In the genomic region with DNA sequence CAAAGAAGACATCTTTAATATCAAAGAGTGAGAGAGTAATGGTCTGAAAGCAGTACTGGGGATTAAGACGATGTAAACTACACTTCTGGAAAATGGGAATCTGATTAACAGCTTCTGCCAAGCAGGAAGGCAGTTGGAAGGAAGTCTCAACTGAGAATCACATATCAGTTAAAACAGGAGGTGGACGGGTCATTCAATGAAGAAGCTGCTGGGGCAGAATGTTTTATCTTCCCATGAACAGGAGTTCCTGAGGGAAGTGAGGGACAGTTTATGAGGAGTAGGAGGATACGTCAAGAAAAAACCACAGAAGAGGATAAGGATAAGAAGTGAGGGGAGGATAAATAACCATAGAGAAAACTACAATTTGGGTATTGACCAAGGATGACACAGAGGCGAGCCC, we compare ENCODE assay signal across 1 cellular context.
TF ChIP-seq lines count a peak whose summit lies in the region.

No MANE protein-coding gene starts in this region.

TF ChIP-seq in K562, 482 proteins besides CTCF, POLR2A, EP300 and RAD21 (continued from another document and continues in another):
- TF ChIP-seq, protein P1, sequence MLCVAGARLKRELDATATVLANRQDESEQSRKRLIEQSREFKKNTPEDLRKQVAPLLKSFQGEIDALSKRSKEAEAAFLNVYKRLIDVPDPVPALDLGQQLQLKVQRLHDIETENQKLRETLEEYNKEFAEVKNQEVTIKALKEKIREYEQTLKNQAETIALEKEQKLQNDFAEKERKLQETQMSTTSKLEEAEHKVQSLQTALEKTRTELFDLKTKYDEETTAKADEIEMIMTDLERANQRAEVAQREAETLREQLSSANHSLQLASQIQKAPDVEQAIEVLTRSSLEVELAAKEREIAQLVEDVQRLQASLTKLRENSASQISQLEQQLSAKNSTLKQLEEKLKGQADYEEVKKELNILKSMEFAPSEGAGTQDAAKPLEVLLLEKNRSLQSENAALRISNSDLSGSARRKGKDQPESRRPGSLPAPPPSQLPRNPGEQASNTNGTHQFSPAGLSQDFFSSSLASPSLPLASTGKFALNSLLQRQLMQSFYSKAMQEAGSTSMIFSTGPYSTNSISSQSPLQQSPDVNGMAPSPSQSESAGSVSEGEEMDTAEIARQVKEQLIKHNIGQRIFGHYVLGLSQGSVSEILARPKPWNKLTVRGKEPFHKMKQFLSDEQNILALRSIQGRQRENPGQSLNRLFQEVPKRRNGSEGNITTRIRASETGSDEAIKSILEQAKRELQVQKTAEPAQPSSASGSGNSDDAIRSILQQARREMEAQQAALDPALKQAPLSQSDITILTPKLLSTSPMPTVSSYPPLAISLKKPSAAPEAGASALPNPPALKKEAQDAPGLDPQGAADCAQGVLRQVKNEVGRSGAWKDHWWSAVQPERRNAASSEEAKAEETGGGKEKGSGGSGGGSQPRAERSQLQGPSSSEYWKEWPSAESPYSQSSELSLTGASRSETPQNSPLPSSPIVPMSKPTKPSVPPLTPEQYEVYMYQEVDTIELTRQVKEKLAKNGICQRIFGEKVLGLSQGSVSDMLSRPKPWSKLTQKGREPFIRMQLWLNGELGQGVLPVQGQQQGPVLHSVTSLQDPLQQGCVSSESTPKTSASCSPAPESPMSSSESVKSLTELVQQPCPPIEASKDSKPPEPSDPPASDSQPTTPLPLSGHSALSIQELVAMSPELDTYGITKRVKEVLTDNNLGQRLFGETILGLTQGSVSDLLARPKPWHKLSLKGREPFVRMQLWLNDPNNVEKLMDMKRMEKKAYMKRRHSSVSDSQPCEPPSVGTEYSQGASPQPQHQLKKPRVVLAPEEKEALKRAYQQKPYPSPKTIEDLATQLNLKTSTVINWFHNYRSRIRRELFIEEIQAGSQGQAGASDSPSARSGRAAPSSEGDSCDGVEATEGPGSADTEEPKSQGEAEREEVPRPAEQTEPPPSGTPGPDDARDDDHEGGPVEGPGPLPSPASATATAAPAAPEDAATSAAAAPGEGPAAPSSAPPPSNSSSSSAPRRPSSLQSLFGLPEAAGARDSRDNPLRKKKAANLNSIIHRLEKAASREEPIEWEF (CRISPR knock-in tag; IDR thresholded peaks at IDR 0.05): no peak
- TF ChIP-seq TAF7 (tag; IDR thresholded peaks at IDR 0.05) (no peak), KLF16 (IDR thresholded peaks at IDR 0.05) (peak; percentile 93), ZNF696 (CRISPR knock-in tag; conservative IDR thresholded peaks at IDR 0.05) (no peak), DMBX1 (CRISPR knock-in tag; IDR thresholded peaks at IDR 0.05; ENCODE audit: borderline replicate concordance) (peak; percentile 51; the same call in 1 of the 2 replicates), E2F3 (CRISPR knock-in tag; IDR thresholded peaks at IDR 0.05) (no peak), CBFB (CRISPR knock-in tag; IDR thresholded peaks at IDR 0.05) (no peak), SMAD3 (CRISPR knock-in tag; conservative IDR thresholded peaks at IDR 0.05) (peak; percentile 39; the same call in 1 of the 2 replicates), SRSF9 (IDR thresholded peaks at IDR 0.05; ENCODE audit: borderline replicate concordance, low read depth, low read length) (no peak), TCFL5 (CRISPR knock-in tag; conservative IDR thresholded peaks at IDR 0.05) (no peak), BCOR (IDR thresholded peaks at IDR 0.05) (peak; percentile 59; the same call in 1 of the 2 replicates), BMI1 (IDR thresholded peaks at IDR 0.05; ENCODE audit: low read length) (no peak), HOMEZ (CRISPR knock-in tag; IDR thresholded peaks at IDR 0.05) (no peak), ZNF586 (CRISPR knock-in tag; conservative IDR thresholded peaks at IDR 0.05) (no peak), MLLT1 (IDR thresholded peaks at IDR 0.05) (peak in 1 of 2 experiments; percentile 87; a peak in 2 of 4 replicates), ZC3H11A (IDR thresholded peaks at IDR 0.05; ENCODE audit: low read depth, low read length) (no peak), GTF2F1 (IDR thresholded peaks at IDR 0.05; ENCODE audit: low read depth, low read length) (no peak), ZKSCAN8 (CRISPR knock-in tag; IDR thresholded peaks at IDR 0.05) (no peak), ZHX1 (conservative IDR thresholded peaks at IDR 0.05; ENCODE audit: low read length) (no peak), NCOA6 (IDR thresholded peaks at IDR 0.05) (peak; percentile 55; the same call in 1 of the 2 replicates), ELF2 (CRISPR knock-in tag; IDR thresholded peaks at IDR 0.05) (no peak), NR2C1 (IDR thresholded peaks at IDR 0.05) (no peak), NR2C1 (tag; IDR thresholded peaks at IDR 0.05) (peak; percentile 39; the same call in 1 of the 2 replicates), SOX6 (IDR thresholded peaks at IDR 0.05) (peak; percentile 86), HNRNPK (IDR thresholded peaks at IDR 0.05; ENCODE audit: low read depth, low read length, poor library complexity, severe bottlenecking) (no peak), ZNF592 (IDR thresholded peaks at IDR 0.05) (peak; percentile 40), TARDBP (IDR thresholded peaks at IDR 0.05) (no peak), SIN3A (IDR thresholded peaks at IDR 0.05; ENCODE audit: borderline replicate concordance in 2 of 2, control insufficient read depth in 1 of 2, low read depth in 2 of 2, low read length in 2 of 2) (no peak), MEIS2 (IDR thresholded peaks at IDR 0.05; ENCODE audit: partially characterized antibody) (peak; percentile 73), GATA2 (CRISPR knock-in tag; IDR thresholded peaks at IDR 0.05) (peak; percentile 89), FIP1L1 (IDR thresholded peaks at IDR 0.05; ENCODE audit: low read depth, low read length, poor library complexity, severe bottlenecking) (no peak), CHD2 (IDR thresholded peaks at IDR 0.05; ENCODE audit: low read depth, low read length) (no peak), ZNF668 (CRISPR knock-in tag; IDR thresholded peaks at IDR 0.05) (no peak), SIRT6 (IDR thresholded peaks at IDR 0.05; ENCODE audit: low read depth, low read length) (no peak), GMEB1 (CRISPR knock-in tag; IDR thresholded peaks at IDR 0.05) (no peak)
- TF ChIP-seq, protein P2, sequence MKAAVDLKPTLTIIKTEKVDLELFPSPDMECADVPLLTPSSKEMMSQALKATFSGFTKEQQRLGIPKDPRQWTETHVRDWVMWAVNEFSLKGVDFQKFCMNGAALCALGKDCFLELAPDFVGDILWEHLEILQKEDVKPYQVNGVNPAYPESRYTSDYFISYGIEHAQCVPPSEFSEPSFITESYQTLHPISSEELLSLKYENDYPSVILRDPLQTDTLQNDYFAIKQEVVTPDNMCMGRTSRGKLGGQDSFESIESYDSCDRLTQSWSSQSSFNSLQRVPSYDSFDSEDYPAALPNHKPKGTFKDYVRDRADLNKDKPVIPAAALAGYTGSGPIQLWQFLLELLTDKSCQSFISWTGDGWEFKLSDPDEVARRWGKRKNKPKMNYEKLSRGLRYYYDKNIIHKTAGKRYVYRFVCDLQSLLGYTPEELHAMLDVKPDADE (conservative IDR thresholded peaks at IDR 0.05; ENCODE audit: control insufficient read depth, low read depth, low read length): no peak
- TF ChIP-seq, protein P3, sequence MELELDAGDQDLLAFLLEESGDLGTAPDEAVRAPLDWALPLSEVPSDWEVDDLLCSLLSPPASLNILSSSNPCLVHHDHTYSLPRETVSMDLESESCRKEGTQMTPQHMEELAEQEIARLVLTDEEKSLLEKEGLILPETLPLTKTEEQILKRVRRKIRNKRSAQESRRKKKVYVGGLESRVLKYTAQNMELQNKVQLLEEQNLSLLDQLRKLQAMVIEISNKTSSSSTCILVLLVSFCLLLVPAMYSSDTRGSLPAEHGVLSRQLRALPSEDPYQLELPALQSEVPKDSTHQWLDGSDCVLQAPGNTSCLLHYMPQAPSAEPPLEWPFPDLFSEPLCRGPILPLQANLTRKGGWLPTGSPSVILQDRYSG (tag; conservative IDR thresholded peaks at IDR 0.05; ENCODE audit: low read depth): no peak
